ENCODE assay signal across 7 cellular contexts in the genomic region with DNA sequence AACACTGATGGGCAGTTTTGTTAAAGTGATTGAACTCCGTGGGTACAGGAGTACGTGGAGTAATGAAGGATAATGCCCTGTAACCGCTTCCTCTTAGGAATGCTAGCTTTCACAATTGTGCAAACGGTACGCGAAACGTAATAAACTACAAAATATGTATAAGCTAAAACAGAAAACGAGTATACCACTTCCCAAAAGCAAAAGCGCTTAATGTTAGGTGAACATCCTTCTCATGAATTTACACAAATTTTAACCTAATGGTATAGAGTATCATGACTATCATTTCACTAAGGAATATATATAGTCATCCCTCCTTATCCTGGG. TPM values are rescaled to one million over a fixed set of nuclear protein-coding genes. Genes with fewer than 3 reads are reported as not detected.
A peak's percentile ranks its signal among the peaks of the same experiment; 100 is the strongest.
DNase-seq lines count a peak whose midpoint lies in the region; ATAC-seq and TF ChIP-seq lines count a peak whose summit lies in the region.

No MANE protein-coding gene starts in this region.

- DNase-seq in H9 (no peak), hepatocyte (ENCODE audit: low spot score) (no peak), stomach (no peak)
- DNase-seq in stimulated activated CD4-positive, alpha-beta T cell treated with anti-CD3 and anti-CD28 coated beads, Interleukin-1b, Interleukin-23, amount 100 ng/mL, for 48 hours, result no peak
- DNase-seq in activated CD4-positive, alpha-beta T cell treated with anti-CD3 and anti-CD28 coated beads, Interleukin-2, amount 50 U/mL, for 4 hours, result no peak

- no peak overlapping the region for H3K23ac ChIP-seq in H9 (ENCODE audit: insufficient read length, low read depth, low read length)

- H3K23me2 ChIP-seq in H9 (ENCODE audit: insufficient read length, low read depth, low read length, poor library complexity, severe bottlenecking), result peaks cover 5% of the 10 kb centered on the region

- no peaks in the 10 kb centered on the region; the same call in 1 of the 2 replicates for H3K27me3 Mint-ChIP-seq in H9 (ENCODE audit: low read depth)

- H4K5ac ChIP-seq in H9 (ENCODE audit: insufficient read length, low read depth, low read length), result no peak overlapping the region

- no peak overlapping the region for H2BK20ac ChIP-seq in H9 (ENCODE audit: low read depth, low read length, poor library complexity, severe bottlenecking)

- H2AFZ ChIP-seq in H9 (ENCODE audit: low read length) (peak overlapping the region; percentile 89), hepatocyte (peak overlapping the region; percentile 68)

- no peak overlapping the region for H3K27ac ChIP-seq in H9 (ENCODE audit: insufficient read length, low read depth, low read length)
- peak overlapping the region; percentile 94 for H3K27ac ChIP-seq in VCaP
- H3K27ac ChIP-seq in hepatocyte, result no peak overlapping the region
- peak overlapping the region; percentile 6 to 100 (median 98) for H3K27ac ChIP-seq in stomach

- no peak overlapping the region for H3K4ac ChIP-seq in H9 (ENCODE audit: low read depth, low read length)

- no peak for ATAC-seq in HG03175 (IDR thresholded peaks at IDR 0.05; ENCODE audit: unreplicated experiment)

- H3K4me3 ChIP-seq in hepatocyte (peak overlapping the region; percentile 16), stomach (peak overlapping the region; percentile 69 to 89 (median 84))

- H3K4me1 ChIP-seq in H9 (ENCODE audit: insufficient read depth, low read length), result no peaks in the 10 kb centered on the region
- peaks cover 6% of the 10 kb centered on the region for H3K4me1 ChIP-seq in hepatocyte (ENCODE audit: insufficient read depth)
- H3K4me1 ChIP-seq in stomach, result peaks cover 3 to 25% (median 13%) of the 10 kb centered on the region in 4 donors

- intact Hi-C loops in stomach (cut with DNase I; ENCODE audit: low total_unique reads), result no loop called here

- H3K36me3 ChIP-seq in hepatocyte (replicated peaks; ENCODE audit: insufficient read depth, low read depth) (no peaks in the 10 kb centered on the region), stomach (no peaks in the 10 kb centered on the region)

- H3K4me3 Mint-ChIP-seq in H9, result peak overlapping the region; percentile 39 to 88; a peak in 4 of 5 replicates

- H3K36me3 Mint-ChIP-seq in H9 (ENCODE audit: insufficient read depth in 1 of 3, low read depth in 3 of 3), result peaks cover 0 to 4% (median 0%) of the 10 kb centered on the region in 3 experiments; a peak in 2 of 7 replicates

- H3K27ac Mint-ChIP-seq in H9, result peak overlapping the region in 1 of 3 experiments; percentile 79; a peak in 2 of 7 replicates

- H4K20me1 ChIP-seq in H9 (ENCODE audit: control insufficient read depth, insufficient read depth, insufficient read length) (no peaks in the 10 kb centered on the region), hepatocyte (ENCODE audit: insufficient read depth, poor library complexity, severe bottlenecking) (no peaks in the 10 kb centered on the region)

- H4K8ac ChIP-seq in H9 (replicated peaks; ENCODE audit: insufficient read length, low read depth, low read length), result no peak overlapping the region

- no peak for TF ChIP-seq EP300 in stomach (IDR thresholded peaks at IDR 0.05)

- no peaks in the 10 kb centered on the region for H3K79me1 ChIP-seq in H9 (ENCODE audit: insufficient read depth, low read depth, low read length, poor library complexity, severe bottlenecking)

- no CpG with 5 or more reads among the region's 9 CpGs for WGBS in H9 (ENCODE audit: extremely low coverage, insufficient read length, low lambda C conversion rate)
- WGBS in hepatocyte (ENCODE audit: low lambda C conversion rate, missing lambda C conversion rate), result 45% methylated on average over 9 of the region's 9 CpGs
- 3 to 10% (median 6%) methylated on average over 9 of the region's 9 CpGs for WGBS in stomach, 5 donors

- H3K9me2 ChIP-seq in hepatocyte (replicated peaks; ENCODE audit: insufficient read depth), result no peaks in the 10 kb centered on the region

- H3K4me2 ChIP-seq in H9 (ENCODE audit: insufficient read depth, insufficient read length, low read length) (peak overlapping the region; percentile 63), hepatocyte (peak overlapping the region; percentile 72)

- H2BK120ac ChIP-seq in H9 (ENCODE audit: low read depth, low read length, poor library complexity, severe bottlenecking), result no peak overlapping the region

- no peak overlapping the region for H2BK12ac ChIP-seq in H9 (ENCODE audit: insufficient read length, low read depth, low read length)

- H3K9me3 ChIP-seq in H9 (ENCODE audit: control insufficient read depth, low read depth, low read length) (no peaks in the 10 kb centered on the region), hepatocyte (ENCODE audit: low read depth) (no peaks in the 10 kb centered on the region), stomach (no peaks in the 10 kb centered on the region)

- H3K18ac ChIP-seq in H9 (ENCODE audit: insufficient read length, low read depth, low read length), result no peak overlapping the region

- no peak overlapping the region for H2BK5ac ChIP-seq in H9 (ENCODE audit: insufficient read length, low read length)

- H3K9me3 Mint-ChIP-seq in H9, result peaks cover 33 to 36% of the 10 kb centered on the region in 2 experiments

- TF ChIP-seq CTCF in H9 (conservative IDR thresholded peaks at IDR 0.05), result no peak
- TF ChIP-seq CTCF in VCaP (conservative IDR thresholded peaks at IDR 0.05), result peak; percentile 60
- TF ChIP-seq CTCF in hepatocyte (IDR thresholded peaks at IDR 0.05; ENCODE audit: poor library complexity), result no peak
- no peak for TF ChIP-seq CTCF in stomach (IDR thresholded peaks at IDR 0.05)

- TF ChIP-seq POLR2A in stomach (IDR thresholded peaks at IDR 0.05), result no peak

- H3K4me1 Mint-ChIP-seq in H9, result peaks cover 5 to 13% of the 10 kb centered on the region in 2 experiments; a peak in 2 of 4 replicates

- H3K79me2 ChIP-seq in H9 (ENCODE audit: insufficient read depth, low read length) (no peaks in the 10 kb centered on the region), hepatocyte (peaks cover 2% of the 10 kb centered on the region)

- H3K27me3 ChIP-seq in H9 (ENCODE audit: insufficient read depth, low read length), result no peaks in the 10 kb centered on the region
- no peaks in the 10 kb centered on the region for H3K27me3 ChIP-seq in hepatocyte
- no peaks in the 10 kb centered on the region for H3K27me3 ChIP-seq in stomach

- peak overlapping the region; percentile 47 for H3K9ac ChIP-seq in H9 (ENCODE audit: extremely low read depth, insufficient read length, low read length)

- no peak overlapping the region for H4K91ac ChIP-seq in H9 (ENCODE audit: insufficient read length, low read depth, low read length)

- H2AK5ac ChIP-seq in H9 (ENCODE audit: insufficient read length, low read length), result no peak overlapping the region

- no peak overlapping the region for H3K56ac ChIP-seq in H9 (ENCODE audit: insufficient read length, low read depth, low read length)

- no peak overlapping the region for H3K14ac ChIP-seq in H9 (ENCODE audit: insufficient read depth, low read length)

- H2BK15ac ChIP-seq in H9 (ENCODE audit: low read depth, low read length), result no peak overlapping the region

- H3T11ph ChIP-seq in H9 (ENCODE audit: low read length), result no peak overlapping the region

RNA-seq across cellular contexts. Expression of gene ZNF25, which starts 0.4 kb away (rescaled TPM):
- total RNA-seq in H9 (2021) (0.83 TPM in 2 replicates), hepatocyte (5.0 and 5.7 TPM in 2 replicates), stomach (10 to 100 TPM in 2 of 5 donors, 1 to 10 TPM in 3; 4.6 to 23.9 (median 6.4) TPM)
- polyA plus RNA-seq in hepatocyte (2.2 and 2.6 TPM in 2 replicates), stomach (1 to 10 TPM; 3.7 to 5.0 (median 4.3) TPM)

RNA-seq across cellular contexts. Expression of gene ZNF33A, which starts 33.6 kb away (rescaled TPM):
- total RNA-seq in H9 (2021) (42.7 and 45.2 TPM in 2 replicates), hepatocyte (15.9 and 22.5 TPM in 2 replicates), stomach (10 to 100 TPM in 4 of 5 donors, 1 to 10 TPM in 1; 7.6 to 72.9 (median 55.8) TPM)
- polyA plus RNA-seq in hepatocyte (7.0 and 8.4 TPM in 2 replicates), stomach (10 to 100 TPM in 1 of 3 donors, 1 to 10 TPM in 2; 9.2 to 13.3 (median 9.9) TPM)

Comparison
In these comparisons a context has a peak if more than half of its experiments do, and no peak if none do; other contexts are left out.
1. H3K27ac ChIP-seq: peak in VCaP (single experiment) and stomach (5 of 5); none in H9 (single experiment) and hepatocyte (single experiment).